In the genomic region with DNA sequence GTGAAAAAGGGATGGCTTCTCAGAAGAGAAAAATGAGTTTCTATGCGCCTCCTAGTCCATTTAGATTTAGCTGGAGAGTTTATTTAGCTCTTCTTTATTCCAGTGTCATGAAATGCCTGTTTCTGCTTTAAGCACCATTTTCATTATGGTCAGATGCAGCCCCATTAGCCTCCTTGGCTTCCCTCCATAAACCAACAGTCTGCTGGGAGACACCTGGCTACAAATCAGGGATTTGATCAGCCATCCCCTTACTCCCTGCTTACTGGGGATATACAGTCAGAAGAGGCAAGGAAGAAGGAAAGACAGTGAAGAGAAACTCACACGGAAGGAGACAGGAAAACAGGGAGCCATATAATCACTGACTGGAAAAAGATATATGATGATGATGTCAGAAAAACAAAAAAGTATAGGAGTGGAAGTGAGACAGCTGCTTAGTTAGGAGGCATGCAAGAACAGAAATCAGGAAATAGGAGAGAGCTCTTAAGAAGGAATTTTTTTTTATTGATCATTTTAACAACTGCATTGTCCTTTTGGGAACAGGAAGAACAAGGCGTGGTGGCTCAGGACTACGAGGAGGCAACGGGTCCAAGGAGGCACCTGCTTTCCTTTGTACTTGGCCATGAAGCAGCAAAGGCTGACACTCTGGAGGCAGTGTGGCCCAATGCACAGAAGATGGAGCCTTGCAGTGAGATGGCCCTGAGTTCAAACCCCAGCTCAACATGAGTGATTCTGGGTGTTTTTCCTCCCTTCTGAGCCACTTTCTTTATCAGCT, we compare ENCODE assay signal across 24 cellular contexts. TPM values are rescaled to one million over a fixed set of nuclear protein-coding genes. Genes with fewer than 3 reads are reported as not detected.
DNase-seq lines count a peak whose midpoint lies in the region; ATAC-seq lines count a peak whose summit lies in the region.
"Had no signal": no experiment of that assay in that cellular context is flagged by ENCODE, and none has a peak within 500 bp of the region (broad histone marks: within the 10 kb centered on the region; RNA-seq: fewer than 3 reads in every experiment).

No MANE protein-coding gene starts in this region.

- ATAC-seq in HG03565 (IDR thresholded peaks at IDR 0.05; ENCODE audit: unreplicated experiment), result no peak
- ATAC-seq: activated CD4-positive, CD25-positive, alpha-beta regulatory T cell treated with anti-CD3 and anti-CD28 coated beads, Interleukin-2, amount 50 U/mL, for 24 hours; activated naive CD4-positive, alpha-beta T cell treated with anti-CD3 and anti-CD28 coated beads, Interleukin-2, amount 50 U/mL, for 72 hours; PC-3 had no signal

- DNase-seq in DMS 273 (lab: John Stamatoyannopoulos, UW; ENCODE audit: unreplicated experiment) (peak; percentile 65), DMS 273 treated with DMSO at 0.1 percent for 48 hours (lab: John Stamatoyannopoulos, UW) (no peak), NCI-H1105 treated with DMSO at 0.1 percent for 48 hours (lab: John Stamatoyannopoulos, UW) (peak; percentile 83), NCI-H69 (lab: John Stamatoyannopoulos, UW) (peak; percentile 88), mucosa of gallbladder (ENCODE audit: low spot score) (peak; percentile 38), pons (ENCODE audit: low spot score) (no peak), NCI-H226 (no peak)
- DNase-seq: activated CD4-positive, alpha-beta memory T cell treated with anti-CD3 and anti-CD28 coated beads for 36 hours; anterior cingulate cortex; CD4-positive, alpha-beta T cell; central memory CD4-positive, alpha-beta T cell; GM23248; head of caudate nucleus; HFFc6; MG63; NCI-H1930; occipital lobe; PC-3; Right ventricle myocardium superior; SW 1271; trophoblast cell had no signal

RNA-seq across cellular contexts. Expression of a gene that starts 56.1 kb away (rescaled TPM):
- 13.9 TPM for total RNA-seq in mucosa of gallbladder

Comparison
In these comparisons a context has a peak if more than half of its experiments do, and no peak if none do; other contexts are left out.
1. DNase-seq: peak in DMS 273 (single experiment), NCI-H1105 treated with DMSO at 0.1 percent for 48 hours (single experiment), NCI-H69 (single experiment) and mucosa of gallbladder (single experiment); none in DMS 273 treated with DMSO at 0.1 percent for 48 hours (single experiment), pons (single experiment) and NCI-H226 (single experiment).